In genomic region chr16:56876048-56876447, GRCh38 we compare ENCODE assay signal across 20 cellular contexts. TPM values are rescaled to one million over a fixed set of nuclear protein-coding genes. Genes with fewer than 3 reads are reported as not detected.
A peak's percentile ranks its signal among the peaks of the same experiment; 100 is the strongest.
DNase-seq lines count a peak whose midpoint lies in the region; ATAC-seq, FAIRE-seq and TF ChIP-seq lines count a peak whose summit lies in the region.
"Had no signal": no experiment of that assay in that cellular context is flagged by ENCODE, and none has a peak within 500 bp of the region (broad histone marks: within the 10 kb centered on the region; RNA-seq: fewer than 3 reads in every experiment).

No MANE protein-coding gene starts in this region.

- no peak overlapping the region for H3K9ac ChIP-seq in HepG2 (ENCODE audit: insufficient read depth, low read depth, low read length)
- H3K9ac ChIP-seq: BLaER1 treated with 17β-estradiol and CSF1 and Interleukin-3, amounts not matched to agents 10 nM and 100 nM had no signal

- H3K27me3 ChIP-seq in HepG2 (ENCODE audit: control insufficient read depth in 1 of 2, insufficient read depth in 2 of 2, low read length in 2 of 2), result no peaks in the 10 kb centered on the region; a peak in 1 of 5 replicates
- H3K27me3 ChIP-seq in right lobe of liver, result no peaks in the 10 kb centered on the region
- no peaks in the 10 kb centered on the region for H3K27me3 ChIP-seq in suprapubic skin
- H3K27me3 ChIP-seq: BLaER1 treated with 17β-estradiol and CSF1 and Interleukin-3, amounts not matched to agents 10 nM and 100 nM had no signal

- no TSS peak for BruUV-seq in HepG2 (replicated peaks; lab: Mats Ljungman, UMichigan)

- no peaks in the 10 kb centered on the region for H4K20me1 ChIP-seq in HepG2 (ENCODE audit: insufficient read depth, low read length)
- H4K20me1 ChIP-seq: BLaER1 treated with 17β-estradiol and CSF1 and Interleukin-3, amounts not matched to agents 10 nM and 100 nM had no signal

- TF ChIP-seq RAD21 in HepG2 (CRISPR knock-in tag; IDR thresholded peaks at IDR 0.05), result no peak

- no peak overlapping the region for H2AFZ ChIP-seq in HepG2 (ENCODE audit: low read length)

- CTCF ChIA-PET in HepG2 (lab: Yijun Ruan, JAX; ENCODE audit: low intra/inter-chr PET ratio, low total read pairs), result no interaction called here

- no peak for FAIRE-seq in HepG2 (lab: Jason Lieb, UNC)
- FAIRE-seq: D721Med, GM18507 had no signal

- DNase-seq in HepG2 (ENCODE audit: low spot score) (no peak), right lobe of liver (no peak), nephron progenitor cell (no peak), dermis blood vessel endothelial cell (no peak), suprapubic skin (ENCODE audit: low spot score in 2 of 2) (no peak)
- DNase-seq in Jurkat, Clone E6-1 (ENCODE audit: low read depth, low spot score), result peak; percentile 70
- DNase-seq: CD8-positive, alpha-beta memory T cell; COR-L47; GDM1; GOT3; H7 had no signal

- TF ChIP-seq EP300 in HepG2 (IDR thresholded peaks at IDR 0.05; ENCODE audit: low read depth in 2 of 2, low read length in 2 of 2) (no peak), HepG2 (CRISPR knock-in tag; IDR thresholded peaks at IDR 0.05; ENCODE audit: borderline replicate concordance) (no peak), suprapubic skin (IDR thresholded peaks at IDR 0.05) (no peak)

- H3K27ac ChIP-seq in HepG2 (ENCODE audit: extremely low read length, insufficient read depth, low read length) (no peak overlapping the region), right lobe of liver (no peak overlapping the region), suprapubic skin (no peak overlapping the region)
- H3K27ac ChIP-seq: BLaER1 treated with 17β-estradiol and CSF1 and Interleukin-3, amounts not matched to agents 10 nM and 100 nM had no signal

- H3K27me3 Mint-ChIP-seq in nephron progenitor cell (ENCODE audit: low read depth, poor library complexity), result peaks cover 7% of the 10 kb centered on the region
- H3K27me3 Mint-ChIP-seq in stimulated activated memory B cell treated with anti-CD40 and anti-IgM and Interleukin-4, amounts not matched to agents 10 μg/mL and 1 μg/mL and 100 μg/mL, for 72 hours, result no peaks in the 10 kb centered on the region
- H3K27me3 Mint-ChIP-seq: B cell; CD8-positive, alpha-beta memory T cell had no signal

- H3K36me3 ChIP-seq in HepG2 (replicated peaks in 1 of 2; ENCODE audit: control insufficient read depth in 1 of 2, insufficient read depth in 2 of 2, low read length in 2 of 2) (no peaks in the 10 kb centered on the region), right lobe of liver (no peaks in the 10 kb centered on the region), suprapubic skin (no peaks in the 10 kb centered on the region)
- H3K36me3 ChIP-seq: BLaER1 treated with 17β-estradiol and CSF1 and Interleukin-3, amounts not matched to agents 10 nM and 100 nM had no signal

- H3K4me1 ChIP-seq in HepG2 (ENCODE audit: insufficient read depth, low read length), result no peaks in the 10 kb centered on the region
- H3K4me1 ChIP-seq in right lobe of liver, result no peaks in the 10 kb centered on the region
- H3K4me1 ChIP-seq in suprapubic skin, result peaks cover 18% of the 10 kb centered on the region

- H3K36me3 Mint-ChIP-seq in nephron progenitor cell (ENCODE audit: low read depth), result no peaks in the 10 kb centered on the region
- H3K36me3 Mint-ChIP-seq in stimulated activated memory B cell treated with anti-CD40 and anti-IgM and Interleukin-4, amounts not matched to agents 10 μg/mL and 1 μg/mL and 100 μg/mL, for 72 hours, result peaks cover 6% of the 10 kb centered on the region
- H3K36me3 Mint-ChIP-seq: CD8-positive, alpha-beta memory T cell had no signal

- peak overlapping the region; percentile 73 for H3K27ac Mint-ChIP-seq in nephron progenitor cell
- peak overlapping the region; percentile 57 for H3K27ac Mint-ChIP-seq in stimulated activated memory B cell treated with anti-CD40 and anti-IgM and Interleukin-4, amounts not matched to agents 10 μg/mL and 1 μg/mL and 100 μg/mL, for 72 hours

- TF ChIP-seq CTCF in HepG2 (CRISPR knock-in tag; IDR thresholded peaks at IDR 0.05) (no peak), right lobe of liver (IDR thresholded peaks at IDR 0.05) (no peak), nephron progenitor cell (IDR thresholded peaks at IDR 0.05) (no peak), suprapubic skin (IDR thresholded peaks at IDR 0.05) (no peak)

- in situ Hi-C loops in HepG2 (cut with HindIII; ENCODE audit: extremely low pct_ligation_motif_present, low pct_unique_long_range_greater_than_20kb), result no loop called here

- TF ChIP-seq POLR2A in HepG2 (IDR thresholded peaks at IDR 0.05; ENCODE audit: insufficient read depth in 1 of 2, low read depth in 2 of 2, low read length in 2 of 2), result no peak
- TF ChIP-seq POLR2A in right lobe of liver (IDR thresholded peaks at IDR 0.05), result no peak
- TF ChIP-seq POLR2A in suprapubic skin (IDR thresholded peaks at IDR 0.05), result no peak

- H3K9me3 Mint-ChIP-seq in nephron progenitor cell, result no peaks in the 10 kb centered on the region
- no peaks in the 10 kb centered on the region for H3K9me3 Mint-ChIP-seq in stimulated activated memory B cell treated with anti-CD40 and anti-IgM and Interleukin-4, amounts not matched to agents 10 μg/mL and 1 μg/mL and 100 μg/mL, for 72 hours
- H3K9me3 Mint-ChIP-seq: CD8-positive, alpha-beta memory T cell had no signal

- ATAC-seq in HepG2 (no peak), right lobe of liver (no peak), GM19463 (IDR thresholded peaks at IDR 0.05; ENCODE audit: unreplicated experiment) (no peak)
- ATAC-seq in stimulated activated memory B cell treated with anti-CD40 and anti-IgM and Interleukin-4, amounts not matched to agents 10 μg/mL and 1 μg/mL and 100 μg/mL, for 72 hours, result no peak
- ATAC-seq: HCT116 had no signal

- no peaks in the 10 kb centered on the region for H3K79me2 ChIP-seq in HepG2 (ENCODE audit: insufficient read depth, low read length)

- WGBS in HepG2 (ENCODE audit: low lambda C conversion rate), result 44% methylated on average over 3 of the region's 4 CpGs
- WGBS in right lobe of liver (ENCODE audit: insufficient coverage, low coverage, low lambda C conversion rate, missing lambda C conversion rate), result 78% methylated on average over 3 of the region's 4 CpGs
- 69% methylated on average over 4 of the region's 4 CpGs for whole genome bisulfite sequencing in suprapubic skin

- POLR2A ChIA-PET in HepG2 (lab: Yijun Ruan, JAX), result interaction anchor here (1.2 to 1.6 kb wide), 2 partner anchors 55 to 57 kb away, joined by 4 to 5 read pairs; no protein-coding TSS in a partner anchor

- no peak overlapping the region for H3K4me3 ChIP-seq in HepG2 (replicated peaks in 1 of 3; ENCODE audit: insufficient read depth in 1 of 3, low read depth in 2 of 3, low read length in 3 of 3)
- no peak overlapping the region for H3K4me3 ChIP-seq in right lobe of liver
- H3K4me3 ChIP-seq in Jurkat, Clone E6-1 (ENCODE audit: low read length), result no peak overlapping the region
- H3K4me3 ChIP-seq in suprapubic skin, result no peak overlapping the region
- H3K4me3 ChIP-seq: BLaER1 treated with 17β-estradiol and CSF1 and Interleukin-3, amounts not matched to agents 10 nM and 100 nM had no signal

- intact Hi-C loops in HepG2 (cut with micrococcal nuclease; ENCODE audit: unreplicated experiment) (no loop called here), right lobe of liver (cut with DNase I) (loop anchor here in 1 of 2 donors (10.0 kb wide), 1 partner anchor 79 kb away; no protein-coding TSS in a partner anchor)

- no peaks in the 10 kb centered on the region for H3K9me3 ChIP-seq in HepG2 (ENCODE audit: low read length)
- H3K9me3 ChIP-seq in right lobe of liver, result no peaks in the 10 kb centered on the region
- no peaks in the 10 kb centered on the region for H3K9me3 ChIP-seq in suprapubic skin
- H3K9me3 ChIP-seq: BLaER1 treated with 17β-estradiol and CSF1 and Interleukin-3, amounts not matched to agents 10 nM and 100 nM had no signal

- no peak overlapping the region for H3K4me2 ChIP-seq in HepG2 (ENCODE audit: low read depth, low read length)

- H3K4me1 Mint-ChIP-seq in nephron progenitor cell, result peaks cover 6% of the 10 kb centered on the region
- H3K4me1 Mint-ChIP-seq in stimulated activated memory B cell treated with anti-CD40 and anti-IgM and Interleukin-4, amounts not matched to agents 10 μg/mL and 1 μg/mL and 100 μg/mL, for 72 hours, result peaks cover 42% of the 10 kb centered on the region
- H3K4me1 Mint-ChIP-seq: CD8-positive, alpha-beta memory T cell had no signal

- H3K4me3 Mint-ChIP-seq in nephron progenitor cell, result no peak overlapping the region
- H3K4me3 Mint-ChIP-seq in stimulated activated memory B cell treated with anti-CD40 and anti-IgM and Interleukin-4, amounts not matched to agents 10 μg/mL and 1 μg/mL and 100 μg/mL, for 72 hours, result no peak overlapping the region
- H3K4me3 Mint-ChIP-seq: B cell; CD8-positive, alpha-beta memory T cell had no signal

RNA-seq across cellular contexts. Expression of gene SLC12A3, which starts 11.0 kb away (rescaled TPM):
- total RNA-seq in HepG2 (2016; rRNA removed; fragmentation: Illumina TruSeq; extraction: Trizol) (not detected in 2 replicates), right lobe of liver (not detected), dermis blood vessel endothelial cell (not detected in 2 replicates), suprapubic skin (under 1 TPM in 1 of 4 donors, not detected in 3; 0.13 TPM)
- 0.35 TPM in 1 of 2 replicates, not detected in the other for total RNA-seq in HepG2 (2016; cell fraction: cytosol; rRNA removed; fragmentation: Illumina TruSeq; extraction: Trizol; ENCODE audit: low read depth)
- not detected in 2 replicates for total RNA-seq in HepG2 (2016; cell fraction: insoluble cytoplasmic fraction; rRNA removed; fragmentation: Illumina TruSeq; extraction: Trizol)
- total RNA-seq in HepG2 (2016; cell fraction: membrane; rRNA removed; fragmentation: Illumina TruSeq; extraction: Trizol), result 0.07 and 0.40 TPM in 2 replicates
- total RNA-seq in HepG2 (2016; cell fraction: nucleus; rRNA removed; fragmentation: Illumina TruSeq; extraction: Trizol), result not detected in 2 replicates
- 5.1 and 6.2 TPM in 2 replicates for polyA plus RNA-seq in HepG2 (2011; rRNA removed)
- 1.6 and 1.7 TPM in 2 replicates for polyA plus RNA-seq in HepG2 (2011; cell fraction: cytosol; rRNA removed)
- 21.0 and 30.1 TPM in 2 replicates for polyA plus RNA-seq in HepG2 (2011; cell fraction: nucleus; rRNA removed)
- polyA plus RNA-seq in HepG2 (2012), result 1.9 and 3.9 TPM in 2 replicates
- not detected in 2 replicates for polyA plus RNA-seq in HepG2 (2016; cell fraction: cytosol; fragmentation: Illumina TruSeq; extraction: Trizol; ENCODE audit: low read depth)
- not detected in 2 replicates for polyA plus RNA-seq in HepG2 (2016; cell fraction: insoluble cytoplasmic fraction; fragmentation: Illumina TruSeq; extraction: Trizol; ENCODE audit: low read depth)
- polyA plus RNA-seq in HepG2 (2016; cell fraction: membrane; fragmentation: Illumina TruSeq; extraction: Trizol; ENCODE audit: low read depth), result not detected in 2 replicates
- polyA plus RNA-seq in HepG2 (2016; cell fraction: nucleus; fragmentation: Illumina TruSeq; extraction: Trizol; ENCODE audit: insufficient read depth, low read depth), result not detected in 2 replicates
- polyA minus RNA-seq in HepG2 (2011; rRNA and poly(A)+ RNA removed; ENCODE audit: low replicate concordance), result 8.9 and 232 TPM in 2 replicates
- polyA minus RNA-seq in HepG2 (2011; cell fraction: cytosol; rRNA and poly(A)+ RNA removed), result 2.2 and 2.3 TPM in 2 replicates
- polyA minus RNA-seq in HepG2 (2011; cell fraction: nucleus; rRNA and poly(A)+ RNA removed), result 7.0 and 7.5 TPM in 2 replicates
- polyA plus RNA-seq in Jurkat, Clone E6-1 (2012; ENCODE audit: insufficient read depth, insufficient read length), result not detected
- total RNA-seq: A172; CD8-positive, alpha-beta memory T cell; Daoy; H7 had no signal
- polyA plus RNA-seq: CD8-positive, alpha-beta memory T cell had no signal

RNA-seq across cellular contexts. Expression of gene HERPUD1, which starts 55.9 kb away (rescaled TPM):
- 65.3 and 96.2 TPM in 2 replicates for total RNA-seq in HepG2 (2016; rRNA removed; fragmentation: Illumina TruSeq; extraction: Trizol)
- 30.1 and 30.9 TPM in 2 replicates for total RNA-seq in HepG2 (2016; cell fraction: cytosol; rRNA removed; fragmentation: Illumina TruSeq; extraction: Trizol; ENCODE audit: low read depth)
- total RNA-seq in HepG2 (2016; cell fraction: insoluble cytoplasmic fraction; rRNA removed; fragmentation: Illumina TruSeq; extraction: Trizol), result 63.9 and 93.3 TPM in 2 replicates
- total RNA-seq in HepG2 (2016; cell fraction: membrane; rRNA removed; fragmentation: Illumina TruSeq; extraction: Trizol), result 64.8 and 86.4 TPM in 2 replicates
- total RNA-seq in HepG2 (2016; cell fraction: nucleus; rRNA removed; fragmentation: Illumina TruSeq; extraction: Trizol), result 133 and 155 TPM in 2 replicates
- polyA plus RNA-seq in HepG2 (2011; rRNA removed), result 311 and 323 TPM in 2 replicates
- 179 and 230 TPM in 2 replicates for polyA plus RNA-seq in HepG2 (2011; cell fraction: cytosol; rRNA removed)
- 192 and 208 TPM in 2 replicates for polyA plus RNA-seq in HepG2 (2011; cell fraction: nucleus; rRNA removed)
- polyA plus RNA-seq in HepG2 (2012), result 165 and 190 TPM in 2 replicates
- polyA plus RNA-seq in HepG2 (2016; cell fraction: cytosol; fragmentation: Illumina TruSeq; extraction: Trizol; ENCODE audit: low read depth), result 33.0 and 44.6 TPM in 2 replicates
- polyA plus RNA-seq in HepG2 (2016; cell fraction: insoluble cytoplasmic fraction; fragmentation: Illumina TruSeq; extraction: Trizol; ENCODE audit: low read depth), result 80.1 and 93.2 TPM in 2 replicates
- 58.1 and 78.2 TPM in 2 replicates for polyA plus RNA-seq in HepG2 (2016; cell fraction: membrane; fragmentation: Illumina TruSeq; extraction: Trizol; ENCODE audit: low read depth)
- polyA plus RNA-seq in HepG2 (2016; cell fraction: nucleus; fragmentation: Illumina TruSeq; extraction: Trizol; ENCODE audit: insufficient read depth, low read depth), result 216 and 231 TPM in 2 replicates
- 206 and 472 TPM in 2 replicates for polyA minus RNA-seq in HepG2 (2011; rRNA and poly(A)+ RNA removed; ENCODE audit: low replicate concordance)
- 126 and 139 TPM in 2 replicates for polyA minus RNA-seq in HepG2 (2011; cell fraction: cytosol; rRNA and poly(A)+ RNA removed)
- polyA minus RNA-seq in HepG2 (2011; cell fraction: nucleus; rRNA and poly(A)+ RNA removed), result 287 and 365 TPM in 2 replicates
- 100 to 1,000 TPM; 103 to 185 (median 133) TPM for total RNA-seq in right lobe of liver
- 60.5 TPM for polyA plus RNA-seq in Jurkat, Clone E6-1 (2012; ENCODE audit: insufficient read depth, insufficient read length)
- total RNA-seq in dermis blood vessel endothelial cell, result 88.0 and 132 TPM in 2 replicates
- 100 to 1,000 TPM; 146 to 246 (median 160) TPM for total RNA-seq in suprapubic skin
